2 cellular contexts compared by ENCODE assay signal in the genomic region with DNA sequence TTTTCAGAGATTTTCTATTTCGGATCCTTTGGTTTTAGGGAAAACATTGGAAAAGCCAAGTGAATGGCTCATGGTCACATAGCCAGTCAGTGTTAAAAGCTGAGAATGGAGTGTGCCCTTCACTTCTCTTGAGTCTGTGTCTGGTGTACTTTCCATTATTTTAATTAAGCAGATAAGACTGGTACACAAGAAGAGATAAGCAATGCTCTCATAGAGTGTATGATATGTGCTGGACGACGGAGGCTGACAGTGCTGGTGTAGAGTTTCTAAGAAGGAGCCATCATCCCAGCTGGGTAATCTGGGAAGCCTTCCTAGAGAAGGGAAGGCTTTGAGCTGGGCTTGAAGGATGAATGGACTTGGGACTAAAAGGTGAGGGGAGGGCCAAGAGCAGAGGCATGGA.
A peak's percentile ranks its signal among the peaks of the same experiment; 100 is the strongest.
TF ChIP-seq lines count a peak whose summit lies in the region.

No MANE protein-coding gene starts in this region.

TF ChIP-seq in SK-N-SH, 30 proteins besides CTCF, POLR2A, EP300 and RAD21 (continued from another document and continues in another):
- TF ChIP-seq, protein P1, sequence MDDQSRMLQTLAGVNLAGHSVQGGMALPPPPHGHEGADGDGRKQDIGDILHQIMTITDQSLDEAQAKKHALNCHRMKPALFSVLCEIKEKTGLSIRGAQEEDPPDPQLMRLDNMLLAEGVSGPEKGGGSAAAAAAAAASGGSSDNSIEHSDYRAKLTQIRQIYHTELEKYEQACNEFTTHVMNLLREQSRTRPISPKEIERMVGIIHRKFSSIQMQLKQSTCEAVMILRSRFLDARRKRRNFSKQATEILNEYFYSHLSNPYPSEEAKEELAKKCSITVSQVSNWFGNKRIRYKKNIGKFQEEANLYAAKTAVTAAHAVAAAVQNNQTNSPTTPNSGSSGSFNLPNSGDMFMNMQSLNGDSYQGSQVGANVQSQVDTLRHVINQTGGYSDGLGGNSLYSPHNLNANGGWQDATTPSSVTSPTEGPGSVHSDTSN (IDR thresholded peaks at IDR 0.05), result no peak
- TF ChIP-seq TAF1 (IDR thresholded peaks at IDR 0.05; ENCODE audit: borderline replicate concordance, low read depth, low read length) (no peak), FOXJ3 (CRISPR knock-in tag; IDR thresholded peaks at IDR 0.05) (peak; percentile 35; the same call in 1 of the 2 replicates), EZH2phosphoT487 (IDR thresholded peaks at IDR 0.05; ENCODE audit: borderline replicate concordance, low read depth) (no peak), MEF2A (IDR thresholded peaks at IDR 0.05; ENCODE audit: borderline replicate concordance, low read depth) (no peak), GABPA (IDR thresholded peaks at IDR 0.05; ENCODE audit: low read depth) (no peak), GATA2 (CRISPR knock-in tag; IDR thresholded peaks at IDR 0.05) (peak; percentile 84), YY1 (IDR thresholded peaks at IDR 0.05; ENCODE audit: low read depth) (no peak), SIN3A (IDR thresholded peaks at IDR 0.05; ENCODE audit: borderline replicate concordance, low read depth, low read length) (no peak), FOSL2 (IDR thresholded peaks at IDR 0.05; ENCODE audit: borderline replicate concordance, low read depth) (no peak), SMC3 (IDR thresholded peaks at IDR 0.05; ENCODE audit: low read depth, low read length) (no peak), TCF12 (IDR thresholded peaks at IDR 0.05) (no peak)
- TF ChIP-seq, protein P2, sequence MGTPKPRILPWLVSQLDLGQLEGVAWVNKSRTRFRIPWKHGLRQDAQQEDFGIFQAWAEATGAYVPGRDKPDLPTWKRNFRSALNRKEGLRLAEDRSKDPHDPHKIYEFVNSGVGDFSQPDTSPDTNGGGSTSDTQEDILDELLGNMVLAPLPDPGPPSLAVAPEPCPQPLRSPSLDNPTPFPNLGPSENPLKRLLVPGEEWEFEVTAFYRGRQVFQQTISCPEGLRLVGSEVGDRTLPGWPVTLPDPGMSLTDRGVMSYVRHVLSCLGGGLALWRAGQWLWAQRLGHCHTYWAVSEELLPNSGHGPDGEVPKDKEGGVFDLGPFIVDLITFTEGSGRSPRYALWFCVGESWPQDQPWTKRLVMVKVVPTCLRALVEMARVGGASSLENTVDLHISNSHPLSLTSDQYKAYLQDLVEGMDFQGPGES (IDR thresholded peaks at IDR 0.05; ENCODE audit: low read depth, low read length), result no peak
- TF ChIP-seq, protein P3, sequence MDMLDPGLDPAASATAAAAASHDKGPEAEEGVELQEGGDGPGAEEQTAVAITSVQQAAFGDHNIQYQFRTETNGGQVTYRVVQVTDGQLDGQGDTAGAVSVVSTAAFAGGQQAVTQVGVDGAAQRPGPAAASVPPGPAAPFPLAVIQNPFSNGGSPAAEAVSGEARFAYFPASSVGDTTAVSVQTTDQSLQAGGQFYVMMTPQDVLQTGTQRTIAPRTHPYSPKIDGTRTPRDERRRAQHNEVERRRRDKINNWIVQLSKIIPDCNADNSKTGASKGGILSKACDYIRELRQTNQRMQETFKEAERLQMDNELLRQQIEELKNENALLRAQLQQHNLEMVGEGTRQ (IDR thresholded peaks at IDR 0.05; ENCODE audit: borderline replicate concordance, low read depth, low read length), result no peak
- TF ChIP-seq, protein P4, sequence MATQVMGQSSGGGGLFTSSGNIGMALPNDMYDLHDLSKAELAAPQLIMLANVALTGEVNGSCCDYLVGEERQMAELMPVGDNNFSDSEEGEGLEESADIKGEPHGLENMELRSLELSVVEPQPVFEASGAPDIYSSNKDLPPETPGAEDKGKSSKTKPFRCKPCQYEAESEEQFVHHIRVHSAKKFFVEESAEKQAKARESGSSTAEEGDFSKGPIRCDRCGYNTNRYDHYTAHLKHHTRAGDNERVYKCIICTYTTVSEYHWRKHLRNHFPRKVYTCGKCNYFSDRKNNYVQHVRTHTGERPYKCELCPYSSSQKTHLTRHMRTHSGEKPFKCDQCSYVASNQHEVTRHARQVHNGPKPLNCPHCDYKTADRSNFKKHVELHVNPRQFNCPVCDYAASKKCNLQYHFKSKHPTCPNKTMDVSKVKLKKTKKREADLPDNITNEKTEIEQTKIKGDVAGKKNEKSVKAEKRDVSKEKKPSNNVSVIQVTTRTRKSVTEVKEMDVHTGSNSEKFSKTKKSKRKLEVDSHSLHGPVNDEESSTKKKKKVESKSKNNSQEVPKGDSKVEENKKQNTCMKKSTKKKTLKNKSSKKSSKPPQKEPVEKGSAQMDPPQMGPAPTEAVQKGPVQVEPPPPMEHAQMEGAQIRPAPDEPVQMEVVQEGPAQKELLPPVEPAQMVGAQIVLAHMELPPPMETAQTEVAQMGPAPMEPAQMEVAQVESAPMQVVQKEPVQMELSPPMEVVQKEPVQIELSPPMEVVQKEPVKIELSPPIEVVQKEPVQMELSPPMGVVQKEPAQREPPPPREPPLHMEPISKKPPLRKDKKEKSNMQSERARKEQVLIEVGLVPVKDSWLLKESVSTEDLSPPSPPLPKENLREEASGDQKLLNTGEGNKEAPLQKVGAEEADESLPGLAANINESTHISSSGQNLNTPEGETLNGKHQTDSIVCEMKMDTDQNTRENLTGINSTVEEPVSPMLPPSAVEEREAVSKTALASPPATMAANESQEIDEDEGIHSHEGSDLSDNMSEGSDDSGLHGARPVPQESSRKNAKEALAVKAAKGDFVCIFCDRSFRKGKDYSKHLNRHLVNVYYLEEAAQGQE (IDR thresholded peaks at IDR 0.05; ENCODE audit: low read depth, low read length), result no peak
- TF ChIP-seq, protein P5, sequence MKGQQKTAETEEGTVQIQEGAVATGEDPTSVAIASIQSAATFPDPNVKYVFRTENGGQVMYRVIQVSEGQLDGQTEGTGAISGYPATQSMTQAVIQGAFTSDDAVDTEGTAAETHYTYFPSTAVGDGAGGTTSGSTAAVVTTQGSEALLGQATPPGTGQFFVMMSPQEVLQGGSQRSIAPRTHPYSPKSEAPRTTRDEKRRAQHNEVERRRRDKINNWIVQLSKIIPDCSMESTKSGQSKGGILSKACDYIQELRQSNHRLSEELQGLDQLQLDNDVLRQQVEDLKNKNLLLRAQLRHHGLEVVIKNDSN (IDR thresholded peaks at IDR 0.05; ENCODE audit: borderline replicate concordance, low read depth), result no peak
- TF ChIP-seq, protein P6, sequence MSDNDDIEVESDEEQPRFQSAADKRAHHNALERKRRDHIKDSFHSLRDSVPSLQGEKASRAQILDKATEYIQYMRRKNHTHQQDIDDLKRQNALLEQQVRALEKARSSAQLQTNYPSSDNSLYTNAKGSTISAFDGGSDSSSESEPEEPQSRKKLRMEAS (IDR thresholded peaks at IDR 0.05; ENCODE audit: low read depth), result no peak

TF ChIP-seq in SK-N-SH treated with all-trans-retinoic acid at 6 μM for 48 hours, 23 proteins besides CTCF, POLR2A, EP300 and RAD21 (continued from another document):
- TF ChIP-seq ZNF70 (CRISPR knock-in tag; IDR thresholded peaks at IDR 0.05) (no peak), SNAI2 (CRISPR knock-in tag; IDR thresholded peaks at IDR 0.05) (no peak), GLIS3 (CRISPR knock-in tag; IDR thresholded peaks at IDR 0.05) (no peak), ZFP30 (CRISPR knock-in tag; IDR thresholded peaks at IDR 0.05) (no peak), ZC3H10 (CRISPR knock-in tag; IDR thresholded peaks at IDR 0.05) (no peak), ZNF8 (CRISPR knock-in tag; IDR thresholded peaks at IDR 0.05) (no peak), TOX (CRISPR knock-in tag; IDR thresholded peaks at IDR 0.05; ENCODE audit: borderline replicate concordance) (no peak), ISL1 (CRISPR knock-in tag; IDR thresholded peaks at IDR 0.05) (no peak), ARNTL (CRISPR knock-in tag; IDR thresholded peaks at IDR 0.05; ENCODE audit: borderline replicate concordance, low read depth) (no peak)
- TF ChIP-seq, protein P7, sequence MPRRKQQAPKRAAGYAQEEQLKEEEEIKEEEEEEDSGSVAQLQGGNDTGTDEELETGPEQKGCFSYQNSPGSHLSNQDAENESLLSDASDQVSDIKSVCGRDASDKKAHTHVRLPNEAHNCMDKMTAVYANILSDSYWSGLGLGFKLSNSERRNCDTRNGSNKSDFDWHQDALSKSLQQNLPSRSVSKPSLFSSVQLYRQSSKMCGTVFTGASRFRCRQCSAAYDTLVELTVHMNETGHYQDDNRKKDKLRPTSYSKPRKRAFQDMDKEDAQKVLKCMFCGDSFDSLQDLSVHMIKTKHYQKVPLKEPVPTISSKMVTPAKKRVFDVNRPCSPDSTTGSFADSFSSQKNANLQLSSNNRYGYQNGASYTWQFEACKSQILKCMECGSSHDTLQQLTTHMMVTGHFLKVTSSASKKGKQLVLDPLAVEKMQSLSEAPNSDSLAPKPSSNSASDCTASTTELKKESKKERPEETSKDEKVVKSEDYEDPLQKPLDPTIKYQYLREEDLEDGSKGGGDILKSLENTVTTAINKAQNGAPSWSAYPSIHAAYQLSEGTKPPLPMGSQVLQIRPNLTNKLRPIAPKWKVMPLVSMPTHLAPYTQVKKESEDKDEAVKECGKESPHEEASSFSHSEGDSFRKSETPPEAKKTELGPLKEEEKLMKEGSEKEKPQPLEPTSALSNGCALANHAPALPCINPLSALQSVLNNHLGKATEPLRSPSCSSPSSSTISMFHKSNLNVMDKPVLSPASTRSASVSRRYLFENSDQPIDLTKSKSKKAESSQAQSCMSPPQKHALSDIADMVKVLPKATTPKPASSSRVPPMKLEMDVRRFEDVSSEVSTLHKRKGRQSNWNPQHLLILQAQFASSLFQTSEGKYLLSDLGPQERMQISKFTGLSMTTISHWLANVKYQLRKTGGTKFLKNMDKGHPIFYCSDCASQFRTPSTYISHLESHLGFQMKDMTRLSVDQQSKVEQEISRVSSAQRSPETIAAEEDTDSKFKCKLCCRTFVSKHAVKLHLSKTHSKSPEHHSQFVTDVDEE (CRISPR knock-in tag; IDR thresholded peaks at IDR 0.05), result no peak
- TF ChIP-seq, protein P8, sequence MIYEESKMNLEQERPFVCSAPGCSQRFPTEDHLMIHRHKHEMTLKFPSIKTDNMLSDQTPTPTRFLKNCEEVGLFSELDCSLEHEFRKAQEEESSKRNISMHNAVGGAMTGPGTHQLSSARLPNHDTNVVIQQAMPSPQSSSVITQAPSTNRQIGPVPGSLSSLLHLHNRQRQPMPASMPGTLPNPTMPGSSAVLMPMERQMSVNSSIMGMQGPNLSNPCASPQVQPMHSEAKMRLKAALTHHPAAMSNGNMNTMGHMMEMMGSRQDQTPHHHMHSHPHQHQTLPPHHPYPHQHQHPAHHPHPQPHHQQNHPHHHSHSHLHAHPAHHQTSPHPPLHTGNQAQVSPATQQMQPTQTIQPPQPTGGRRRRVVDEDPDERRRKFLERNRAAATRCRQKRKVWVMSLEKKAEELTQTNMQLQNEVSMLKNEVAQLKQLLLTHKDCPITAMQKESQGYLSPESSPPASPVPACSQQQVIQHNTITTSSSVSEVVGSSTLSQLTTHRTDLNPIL (CRISPR knock-in tag; IDR thresholded peaks at IDR 0.05; ENCODE audit: low read depth), result no peak
- TF ChIP-seq, protein P9, sequence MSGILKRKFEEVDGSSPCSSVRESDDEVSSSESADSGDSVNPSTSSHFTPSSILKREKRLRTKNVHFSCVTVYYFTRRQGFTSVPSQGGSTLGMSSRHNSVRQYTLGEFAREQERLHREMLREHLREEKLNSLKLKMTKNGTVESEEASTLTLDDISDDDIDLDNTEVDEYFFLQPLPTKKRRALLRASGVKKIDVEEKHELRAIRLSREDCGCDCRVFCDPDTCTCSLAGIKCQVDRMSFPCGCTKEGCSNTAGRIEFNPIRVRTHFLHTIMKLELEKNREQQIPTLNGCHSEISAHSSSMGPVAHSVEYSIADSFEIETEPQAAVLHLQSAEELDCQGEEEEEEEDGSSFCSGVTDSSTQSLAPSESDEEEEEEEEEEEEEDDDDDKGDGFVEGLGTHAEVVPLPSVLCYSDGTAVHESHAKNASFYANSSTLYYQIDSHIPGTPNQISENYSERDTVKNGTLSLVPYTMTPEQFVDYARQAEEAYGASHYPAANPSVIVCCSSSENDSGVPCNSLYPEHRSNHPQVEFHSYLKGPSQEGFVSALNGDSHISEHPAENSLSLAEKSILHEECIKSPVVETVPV (CRISPR knock-in tag; IDR thresholded peaks at IDR 0.05), result no peak
- TF ChIP-seq, protein P10, sequence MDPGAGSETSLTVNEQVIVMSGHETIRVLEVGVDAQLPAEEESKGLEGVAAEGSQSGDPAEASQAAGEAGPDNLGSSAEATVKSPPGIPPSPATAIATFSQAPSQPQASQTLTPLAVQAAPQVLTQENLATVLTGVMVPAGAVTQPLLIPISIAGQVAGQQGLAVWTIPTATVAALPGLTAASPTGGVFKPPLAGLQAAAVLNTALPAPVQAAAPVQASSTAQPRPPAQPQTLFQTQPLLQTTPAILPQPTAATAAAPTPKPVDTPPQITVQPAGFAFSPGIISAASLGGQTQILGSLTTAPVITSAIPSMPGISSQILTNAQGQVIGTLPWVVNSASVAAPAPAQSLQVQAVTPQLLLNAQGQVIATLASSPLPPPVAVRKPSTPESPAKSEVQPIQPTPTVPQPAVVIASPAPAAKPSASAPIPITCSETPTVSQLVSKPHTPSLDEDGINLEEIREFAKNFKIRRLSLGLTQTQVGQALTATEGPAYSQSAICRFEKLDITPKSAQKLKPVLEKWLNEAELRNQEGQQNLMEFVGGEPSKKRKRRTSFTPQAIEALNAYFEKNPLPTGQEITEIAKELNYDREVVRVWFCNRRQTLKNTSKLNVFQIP (CRISPR knock-in tag; IDR thresholded peaks at IDR 0.05; ENCODE audit: borderline replicate concordance, low read depth), result no peak
